In genomic region chr5:17190242-17190778, GRCh38 we compare ENCODE assay signal across 8 cellular contexts. TPM values are rescaled to one million over a fixed set of nuclear protein-coding genes. Genes with fewer than 3 reads are reported as not detected.
DNase-seq lines count a peak whose midpoint lies in the region; ATAC-seq and TF ChIP-seq lines count a peak whose summit lies in the region.

No MANE protein-coding gene starts in this region.

- intact Hi-C loops in OCI-LY7 (cut with micrococcal nuclease; ENCODE audit: unreplicated experiment): no loop called here

- CTCF ChIA-PET in OCI-LY7 (lab: Charles Lee; ENCODE audit: unreplicated experiment): no interaction called here

- H2BK12ac ChIP-seq in mesenchymal stem cell (ENCODE audit: low read length in 2 of 2): peak overlapping the region in 1 of 2 experiments; percentile 34

- H2BK5ac ChIP-seq in mesenchymal stem cell (ENCODE audit: low read depth, low read length, poor library complexity, severe bottlenecking): no peak overlapping the region

- peaks cover 0 to 3% of the 10 kb centered on the region in 2 donors for H3K4me1 Mint-ChIP-seq in natural killer cell treated with Interleukin-12 subunit alpha and Interleukin-12 subunit beta and Interleukin-15 and Interleukin-18, amount 100 ng/mL, for 72 hours (ENCODE audit: low read depth in 2 of 2)

- H3K79me1 ChIP-seq in mesenchymal stem cell (replicated peaks; ENCODE audit: low read length, poor library complexity, severe bottlenecking): no peaks in the 10 kb centered on the region

- no peak overlapping the region for H2BK120ac ChIP-seq in mesenchymal stem cell (ENCODE audit: low read depth, low read length)

- H3K4me3 Mint-ChIP-seq in natural killer cell treated with Interleukin-12 subunit alpha and Interleukin-12 subunit beta and Interleukin-15 and Interleukin-18, amount 100 ng/mL, for 72 hours: no peak overlapping the region

- peak overlapping the region in 1 of 2 experiments; percentile 50 for H3K18ac ChIP-seq in mesenchymal stem cell (ENCODE audit: low read depth in 1 of 2, low read length in 2 of 2)

- H4K20me1 ChIP-seq in OCI-LY7 (ENCODE audit: insufficient read depth, low read length): no peaks in the 10 kb centered on the region

- no peaks in the 10 kb centered on the region for H3K36me3 Mint-ChIP-seq in natural killer cell treated with Interleukin-12 subunit alpha and Interleukin-12 subunit beta and Interleukin-15 and Interleukin-18, amount 100 ng/mL, for 72 hours

- POLR2A ChIA-PET in OCI-LY7 (lab: Charles Lee): no interaction called here

- no peaks in the 10 kb centered on the region for H3K36me3 ChIP-seq in GM06990 (ENCODE audit: control insufficient read depth, insufficient read depth, low read length)
- no peaks in the 10 kb centered on the region for H3K36me3 ChIP-seq in OCI-LY7 (ENCODE audit: insufficient read depth, low read length)
- no peaks in the 10 kb centered on the region for H3K36me3 ChIP-seq in mesenchymal stem cell (ENCODE audit: control insufficient read depth in 1 of 2, insufficient read depth in 2 of 2, low read depth in 1 of 2, low read length in 2 of 2)
- H3K36me3 ChIP-seq in H7 (replicated peaks; ENCODE audit: control insufficient read depth, insufficient read depth, low read length): no peaks in the 10 kb centered on the region

- H4K8ac ChIP-seq in mesenchymal stem cell (ENCODE audit: low read length): no peak overlapping the region

- no peak overlapping the region for H2AFZ ChIP-seq in OCI-LY7 (ENCODE audit: low read length)
- H2AFZ ChIP-seq in mesenchymal stem cell (ENCODE audit: low read depth, low read length): no peak overlapping the region

- no peak overlapping the region for H3K23ac ChIP-seq in mesenchymal stem cell (ENCODE audit: low read length in 2 of 2)

- no peak overlapping the region for H2AK5ac ChIP-seq in mesenchymal stem cell (ENCODE audit: low read length, severe bottlenecking)

- peaks cover 0 to 5% of the 10 kb centered on the region in 2 donors for H3K27me3 Mint-ChIP-seq in natural killer cell treated with Interleukin-12 subunit alpha and Interleukin-12 subunit beta and Interleukin-15 and Interleukin-18, amount 100 ng/mL, for 72 hours

- H3K4me3 ChIP-seq in GM06990 (replicated peaks; ENCODE audit: low read depth, low read length) (no peak overlapping the region), HL-60 (replicated peaks; ENCODE audit: insufficient read depth, low read length) (no peak overlapping the region), OCI-LY7 (ENCODE audit: low read depth, low read length, poor library complexity, severe bottlenecking) (no peak overlapping the region), mesenchymal stem cell (ENCODE audit: insufficient read depth in 1 of 2, low read depth in 1 of 2, low read length in 2 of 2) (no peak overlapping the region), H7 (ENCODE audit: insufficient read depth, low read depth, low read length) (no peak overlapping the region)

- no peaks in the 10 kb centered on the region for H3K9me2 ChIP-seq in OCI-LY7 (ENCODE audit: insufficient read depth, low read length)

- no peak for ATAC-seq in natural killer cell treated with Interleukin-12 subunit alpha and Interleukin-12 subunit beta and Interleukin-15 and Interleukin-18, amount 100 ng/mL, for 72 hours
- no peak for ATAC-seq in GM21576 (IDR thresholded peaks at IDR 0.05; ENCODE audit: unreplicated experiment)

- no peaks in the 10 kb centered on the region for H3K27me3 ChIP-seq in GM06990 (replicated peaks; ENCODE audit: control insufficient read depth, insufficient read depth, low read length)
- no peaks in the 10 kb centered on the region for H3K27me3 ChIP-seq in HL-60 (ENCODE audit: insufficient read depth, poor library complexity, severe bottlenecking)
- H3K27me3 ChIP-seq in mesenchymal stem cell (ENCODE audit: control insufficient read depth in 1 of 2, insufficient read depth in 1 of 2, low read length in 2 of 2): no peaks in the 10 kb centered on the region
- no peaks in the 10 kb centered on the region for H3K27me3 ChIP-seq in H7 (ENCODE audit: control insufficient read depth, insufficient read depth, low read length)

- BruUV-seq in OCI-LY7 (replicated peaks; lab: Mats Ljungman, UMichigan): no TSS peak

- H4K91ac ChIP-seq in mesenchymal stem cell (ENCODE audit: low read length): no peak overlapping the region

- under 1% methylated on average over 3 of the region's 4 CpGs for WGBS in mesenchymal stem cell

- DNase-seq in GM06990 (ENCODE audit: extremely low read depth, insufficient read length) (peak; percentile 8), HL-60 (ENCODE audit: low read depth in 1 of 2, low spot score in 1 of 2) (peak in 1 of 2 experiments; percentile 45), OCI-LY7 (ENCODE audit: low spot score) (peak; percentile 50), dermis blood vessel endothelial cell (peak; percentile 90), mesenchymal stem cell (peak; percentile 88), H7 (no peak)
- DNase-seq in natural killer cell treated with Interleukin-12 subunit alpha and Interleukin-12 subunit beta and Interleukin-15 and Interleukin-18, amount 100 ng/mL, for 72 hours (ENCODE audit: low spot score): no peak

- TF ChIP-seq CTCF in GM06990 (IDR thresholded peaks at IDR 0.05; ENCODE audit: insufficient read depth, low read length, poor library complexity, severe bottlenecking) (peak; percentile 76), HL-60 (IDR thresholded peaks at IDR 0.05; ENCODE audit: insufficient read depth, low read length) (peak; percentile 50), OCI-LY7 (conservative IDR thresholded peaks at IDR 0.05; ENCODE audit: low read length) (peak; percentile 97)

- H3K9me3 ChIP-seq in OCI-LY7 (ENCODE audit: low read length) (no peaks in the 10 kb centered on the region), mesenchymal stem cell (ENCODE audit: control insufficient read depth, low read length) (no peaks in the 10 kb centered on the region)

- no peak overlapping the region for H2BK15ac ChIP-seq in mesenchymal stem cell (ENCODE audit: low read depth, poor library complexity, severe bottlenecking)

- no peak overlapping the region for H3K27ac Mint-ChIP-seq in natural killer cell treated with Interleukin-12 subunit alpha and Interleukin-12 subunit beta and Interleukin-15 and Interleukin-18, amount 100 ng/mL, for 72 hours

- H3K9me3 Mint-ChIP-seq in natural killer cell treated with Interleukin-12 subunit alpha and Interleukin-12 subunit beta and Interleukin-15 and Interleukin-18, amount 100 ng/mL, for 72 hours: no peaks in the 10 kb centered on the region

- H3K9ac ChIP-seq in mesenchymal stem cell (ENCODE audit: low read length): peak overlapping the region; percentile 46

- no peak overlapping the region for H3K4ac ChIP-seq in mesenchymal stem cell (ENCODE audit: low read depth in 1 of 2, low read length in 2 of 2)

- no peak overlapping the region for H3K4me2 ChIP-seq in OCI-LY7 (ENCODE audit: low read length)
- H3K4me2 ChIP-seq in mesenchymal stem cell (ENCODE audit: low read length, poor library complexity, severe bottlenecking): peak overlapping the region; percentile 19

- H3K14ac ChIP-seq in mesenchymal stem cell (ENCODE audit: low read length in 2 of 2): no peak overlapping the region

- H3K79me2 ChIP-seq in OCI-LY7 (ENCODE audit: insufficient read depth, low read depth, low read length): no peaks in the 10 kb centered on the region

- no peaks in the 10 kb centered on the region for H3K4me1 ChIP-seq in OCI-LY7 (ENCODE audit: insufficient read depth, low read length, poor library complexity, severe bottlenecking)
- peaks cover 7% of the 10 kb centered on the region for H3K4me1 ChIP-seq in mesenchymal stem cell (ENCODE audit: control insufficient read depth, insufficient read depth, low read depth, low read length)

- H3K27ac ChIP-seq in HL-60 (replicated peaks) (no peak overlapping the region), OCI-LY7 (ENCODE audit: low read depth, low read length, poor library complexity, severe bottlenecking) (no peak overlapping the region), mesenchymal stem cell (ENCODE audit: low read length, poor library complexity, severe bottlenecking) (no peak overlapping the region)

RNA-seq across cellular contexts. Expression of gene BASP1, which starts 27.1 kb away (rescaled TPM):
- 62.1 and 64.8 TPM in 2 replicates for total RNA-seq in OCI-LY7 (2014; rRNA removed; shearing (Covaris generic))
- total RNA-seq in OCI-LY7 (2022) (23.4 and 28.1 TPM in 2 replicates), dermis blood vessel endothelial cell (4.4 and 9.3 TPM in 2 replicates)
- 308 TPM for polyA plus RNA-seq in mesenchymal stem cell (2013, experiment 1 of 2)
- polyA plus RNA-seq in mesenchymal stem cell (2013, experiment 2 of 2): 322 TPM
- total RNA-seq in H7 (2014; rRNA removed; shearing (Covaris generic)): 144 and 153 TPM in 2 replicates
- total RNA-seq in natural killer cell treated with Interleukin-12 subunit alpha and Interleukin-12 subunit beta and Interleukin-15 and Interleukin-18, amount 100 ng/mL, for 72 hours: 1 to 10 TPM; 3.9 to 8.1 TPM

Comparison
In these comparisons a context has a peak if more than half of its experiments do, and no peak if none do; other contexts are left out.
1. DNase-seq: peak in GM06990 (single experiment), OCI-LY7 (single experiment), dermis blood vessel endothelial cell (single experiment) and mesenchymal stem cell (single experiment); none in H7 (single experiment) and natural killer cell treated with Interleukin-12 subunit alpha and Interleukin-12 subunit beta and Interleukin-15 and Interleukin-18, amount 100 ng/mL, for 72 hours (single experiment).
2. Peak in every context shown above with its lines, with median percentiles within 50 percentile points of each other: CTCF ChIP-seq.